Comparison of ENCODE assay signal across 16 cellular contexts in genomic region chr12:92573104-92573503, GRCh38.
"Had no signal": no experiment of that assay in that cellular context is flagged by ENCODE, and none has a peak within 500 bp of the region (broad histone marks: within the 10 kb centered on the region; RNA-seq: fewer than 3 reads in every experiment).

No MANE protein-coding gene starts in this region.

- DNase-seq: activated CD4-positive, alpha-beta T cell treated with anti-CD3 and anti-CD28 coated beads, Interleukin-2, amount 50 U/mL, for 48 hours; activated CD8-positive, alpha-beta memory T cell treated with anti-CD3 and anti-CD28 coated beads, Interleukin-2, amount 10 ng/mL, durations not matched to agents 7 days and 5 days; activated effector memory CD4-positive, alpha-beta T cell treated with anti-CD3 and anti-CD28 coated beads, Interleukin-2, amount 50 U/mL, for 16 hours; activated naive CD8-positive, alpha-beta T cell treated with anti-CD3 and anti-CD28 coated beads for 36 hours; activated T-cell treated with anti-CD3 and anti-CD28 coated beads, Interleukin-2, amount 50 U/mL, for 24 hours; naive thymus-derived CD8-positive, alpha-beta T cell; occipital lobe; psoas muscle; right lobe of liver; stimulated activated naive CD8-positive, alpha-beta T cell treated with anti-CD3 and anti-CD28 coated beads, Interleukin-15, Interleukin-2, amounts not matched to agents 100 U/mL and 50 U/mL, for 24 hours had no signal

- H3K27ac Mint-ChIP-seq: activated CD8-positive, alpha-beta memory T cell treated with anti-CD3 and anti-CD28 coated beads, Interleukin-2, amount 10 ng/mL, durations not matched to agents 7 days and 5 days; activated naive CD8-positive, alpha-beta T cell treated with anti-CD3 and anti-CD28 coated beads for 36 hours had no signal

- H3K27me3 ChIP-seq: cardiac muscle cell, gastroesophageal sphincter, right lobe of liver had no signal

- H3K9me3 ChIP-seq: gastroesophageal sphincter, psoas muscle, right lobe of liver, thoracic aorta had no signal

- H3K4me3 Mint-ChIP-seq: activated CD8-positive, alpha-beta memory T cell treated with anti-CD3 and anti-CD28 coated beads, Interleukin-2, amount 10 ng/mL, durations not matched to agents 7 days and 5 days; activated naive CD8-positive, alpha-beta T cell treated with anti-CD3 and anti-CD28 coated beads for 36 hours; activated T-cell treated with anti-CD3 and anti-CD28 coated beads, Interleukin-2, amount 50 U/mL, for 24 hours; naive thymus-derived CD8-positive, alpha-beta T cell had no signal

- H3K4me3 ChIP-seq: cardiac muscle cell, gastroesophageal sphincter, psoas muscle, right lobe of liver, thoracic aorta had no signal

- H3K36me3 ChIP-seq: cardiac muscle cell, gastroesophageal sphincter, right lobe of liver, thoracic aorta had no signal

- FAIRE-seq: colon, endothelial cell of umbilical vein had no signal

- H3K4me1 ChIP-seq: psoas muscle had no signal

- ATAC-seq: activated CD4-positive, CD25-positive, alpha-beta regulatory T cell treated with anti-CD3 and anti-CD28 coated beads, Interleukin-2, amount 50 U/mL, for 24 hours; activated CD8-positive, alpha-beta memory T cell treated with anti-CD3 and anti-CD28 coated beads, Interleukin-2, amount 10 ng/mL, durations not matched to agents 7 days and 5 days; gastroesophageal sphincter; naive thymus-derived CD8-positive, alpha-beta T cell; psoas muscle; right lobe of liver; stimulated activated naive CD8-positive, alpha-beta T cell treated with anti-CD3 and anti-CD28 coated beads, Interleukin-15, Interleukin-2, amounts not matched to agents 100 U/mL and 50 U/mL, for 24 hours had no signal

- H3K27me3 Mint-ChIP-seq: activated CD8-positive, alpha-beta memory T cell treated with anti-CD3 and anti-CD28 coated beads, Interleukin-2, amount 10 ng/mL, durations not matched to agents 7 days and 5 days; activated naive CD8-positive, alpha-beta T cell treated with anti-CD3 and anti-CD28 coated beads for 36 hours; activated T-cell treated with anti-CD3 and anti-CD28 coated beads, Interleukin-2, amount 50 U/mL, for 24 hours; naive thymus-derived CD8-positive, alpha-beta T cell had no signal

- H3K4me1 Mint-ChIP-seq: activated CD8-positive, alpha-beta memory T cell treated with anti-CD3 and anti-CD28 coated beads, Interleukin-2, amount 10 ng/mL, durations not matched to agents 7 days and 5 days had no signal

- H3K9me3 Mint-ChIP-seq: activated T-cell treated with anti-CD3 and anti-CD28 coated beads, Interleukin-2, amount 50 U/mL, for 24 hours; naive thymus-derived CD8-positive, alpha-beta T cell had no signal

- H3K27ac ChIP-seq: cardiac muscle cell, gastroesophageal sphincter, psoas muscle, thoracic aorta had no signal

- H3K36me3 Mint-ChIP-seq: activated naive CD8-positive, alpha-beta T cell treated with anti-CD3 and anti-CD28 coated beads for 36 hours; naive thymus-derived CD8-positive, alpha-beta T cell had no signal
